Comparison of ENCODE assay signal across 20 cellular contexts in the genomic region with DNA sequence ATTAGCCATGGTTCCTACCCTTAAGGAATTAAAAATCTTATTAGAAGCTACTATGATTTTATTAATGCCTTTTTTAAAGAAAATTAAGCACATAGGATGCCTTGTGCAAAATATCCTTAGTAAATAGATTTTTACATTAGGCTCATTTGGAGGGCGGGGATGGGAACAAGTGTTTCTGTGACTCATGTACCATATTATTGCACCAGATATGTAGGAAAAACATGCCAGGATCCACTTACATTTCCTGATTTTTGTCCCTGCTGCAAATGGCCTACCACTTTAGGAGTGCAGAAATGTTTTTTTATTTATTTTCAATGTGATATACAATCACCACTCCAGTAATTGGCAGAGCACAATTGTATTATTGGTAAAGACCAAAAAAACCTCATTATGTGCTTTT.
DNase-seq lines count a peak whose midpoint lies in the region; ATAC-seq, FAIRE-seq and TF ChIP-seq lines count a peak whose summit lies in the region.
"Had no signal": no experiment of that assay in that cellular context is flagged by ENCODE, and none has a peak within 500 bp of the region (broad histone marks: within the 10 kb centered on the region; RNA-seq: fewer than 3 reads in every experiment).

No MANE protein-coding gene starts in this region.

- no peak overlapping the region for H3K4me3 Mint-ChIP-seq in activated CD8-positive, alpha-beta memory T cell treated with anti-CD3 and anti-CD28 coated beads, Interleukin-2, amount 10 ng/mL, durations not matched to agents 7 days and 5 days
- H3K4me3 Mint-ChIP-seq: CD4-positive, CD25-positive, alpha-beta regulatory T cell had no signal

- H3K27me3 Mint-ChIP-seq in activated CD8-positive, alpha-beta memory T cell treated with anti-CD3 and anti-CD28 coated beads, Interleukin-2, amount 10 ng/mL, durations not matched to agents 7 days and 5 days: no peaks in the 10 kb centered on the region
- H3K27me3 Mint-ChIP-seq: CD4-positive, CD25-positive, alpha-beta regulatory T cell had no signal

- H3K4me3 ChIP-seq in bronchial epithelial cell (ENCODE audit: low read depth, low read length): no peak overlapping the region
- H3K4me3 ChIP-seq in thoracic aorta: no peak overlapping the region

- peaks cover 8% of the 10 kb centered on the region for H3K36me3 Mint-ChIP-seq in activated CD8-positive, alpha-beta memory T cell treated with anti-CD3 and anti-CD28 coated beads, Interleukin-2, amount 10 ng/mL, durations not matched to agents 7 days and 5 days

- H3K27me3 ChIP-seq in bronchial epithelial cell (ENCODE audit: control insufficient read depth, insufficient read depth, low read length): no peaks in the 10 kb centered on the region
- H3K27me3 ChIP-seq in thoracic aorta (replicated peaks; ENCODE audit: insufficient read depth): no peaks in the 10 kb centered on the region

- FAIRE-seq in bronchial epithelial cell (lab: Jason Lieb, UNC): no peak
- FAIRE-seq: H54, HepG2 had no signal

- ATAC-seq in thoracic aorta (ENCODE audit: insufficient number of reproducible peaks, low FRiP score, low read depth): no peak
- ATAC-seq in activated CD8-positive, alpha-beta memory T cell treated with anti-CD3 and anti-CD28 coated beads, Interleukin-2, amount 10 ng/mL, durations not matched to agents 7 days and 5 days: no peak
- ATAC-seq: HepG2 had no signal

- H3K27ac Mint-ChIP-seq in activated CD8-positive, alpha-beta memory T cell treated with anti-CD3 and anti-CD28 coated beads, Interleukin-2, amount 10 ng/mL, durations not matched to agents 7 days and 5 days: no peak overlapping the region
- H3K27ac Mint-ChIP-seq: CD4-positive, CD25-positive, alpha-beta regulatory T cell had no signal

- peaks cover 2% of the 10 kb centered on the region for H3K9me3 Mint-ChIP-seq in activated CD8-positive, alpha-beta memory T cell treated with anti-CD3 and anti-CD28 coated beads, Interleukin-2, amount 10 ng/mL, durations not matched to agents 7 days and 5 days (ENCODE audit: low read depth)

- H3K9me3 ChIP-seq in thoracic aorta: no peaks in the 10 kb centered on the region
- H3K9me3 ChIP-seq: Caco-2 had no signal

- peaks cover 75 to 100% of the 10 kb centered on the region in 2 donors for H3K4me1 ChIP-seq in thoracic aorta (ENCODE audit: control insufficient read depth in 1 of 2, low read depth in 2 of 2)

- intact Hi-C loops in posterior vena cava (cut with DNase I): loop anchor here in 1 of 2 donors (10.0 kb wide), 1 partner anchor 52 kb away; no protein-coding TSS in a partner anchor

- DNase-seq in HCEC 1CT (peak; percentile 40), bronchial epithelial cell (ENCODE audit: low read depth) (peak; percentile 33), fibroblast of peridontal ligament (ENCODE audit: extremely low read depth) (peak; percentile 34), thoracic aorta (ENCODE audit: low spot score) (no peak), CD1c-positive myeloid dendritic cell (ENCODE audit: extremely low spot score) (no peak), posterior vena cava (ENCODE audit: low spot score) (no peak)
- no peak for DNase-seq in activated CD8-positive, alpha-beta memory T cell treated with anti-CD3 and anti-CD28 coated beads, Interleukin-2, amount 10 ng/mL, durations not matched to agents 7 days and 5 days
- DNase-seq: AML-193; Caco-2; CD4-positive, CD25-positive, alpha-beta regulatory T cell; DMS153; MM.1S; NCI-H1105; NCI-H187; NCI-H446; NK-92 treated with Interleukin-12 subunit alpha and Interleukin-12 subunit beta, amount 100 ng/mL, for 24 hours; SIG-M5 had no signal

- peak overlapping the region; percentile 81 to 90 for H3K27ac ChIP-seq in thoracic aorta
- H3K27ac ChIP-seq: KMS-11 had no signal

- peaks cover 2% of the 10 kb centered on the region for H3K36me3 ChIP-seq in bronchial epithelial cell (ENCODE audit: control insufficient read depth, insufficient read depth, low read length)
- no peaks in the 10 kb centered on the region for H3K36me3 ChIP-seq in thoracic aorta

- no peak for TF ChIP-seq CTCF in bronchial epithelial cell (IDR thresholded peaks at IDR 0.05; ENCODE audit: insufficient read depth, low read length, severe bottlenecking)
- no peak for TF ChIP-seq CTCF in thoracic aorta (IDR thresholded peaks at IDR 0.05)

- no peaks in the 10 kb centered on the region for H3K4me1 Mint-ChIP-seq in activated CD8-positive, alpha-beta memory T cell treated with anti-CD3 and anti-CD28 coated beads, Interleukin-2, amount 10 ng/mL, durations not matched to agents 7 days and 5 days

- CTCF ChIA-PET in activated CD8-positive, alpha-beta memory T cell treated with anti-CD3 and anti-CD28 coated beads, Interleukin-2, amount 10 ng/mL, durations not matched to agents 7 days and 5 days (lab: Charles Lee): no interaction called here

Comparison
In these comparisons a context has a peak if more than half of its experiments do, and no peak if none do; other contexts are left out.
1. DNase-seq: peak in HCEC 1CT (single experiment), bronchial epithelial cell (single experiment) and fibroblast of peridontal ligament (single experiment); none in thoracic aorta (single experiment), CD1c-positive myeloid dendritic cell (single experiment), posterior vena cava (single experiment) and activated CD8-positive, alpha-beta memory T cell treated with anti-CD3 and anti-CD28 coated beads, Interleukin-2, amount 10 ng/mL, durations not matched to agents 7 days and 5 days (single experiment).